Comparison of ENCODE assay signal across 14 cellular contexts in genomic region chr2:202035941-202036372, GRCh38. TPM values are rescaled to one million over a fixed set of nuclear protein-coding genes. Genes with fewer than 3 reads are reported as not detected.
DNase-seq lines count a peak whose midpoint lies in the region; ATAC-seq and TF ChIP-seq lines count a peak whose summit lies in the region.
"Had no signal": no experiment of that assay in that cellular context is flagged by ENCODE, and none has a peak within 500 bp of the region (broad histone marks: within the 10 kb centered on the region; RNA-seq: fewer than 3 reads in every experiment).

No MANE protein-coding gene starts in this region.

- no peak for TF ChIP-seq POLR2A in tibial nerve (IDR thresholded peaks at IDR 0.05)

- H3K36me3 ChIP-seq in ectodermal cell (ENCODE audit: control insufficient read depth, insufficient read depth, low read length), result peaks cover 20% of the 10 kb centered on the region
- no peaks in the 10 kb centered on the region for H3K36me3 ChIP-seq in lower lobe of right lung
- peaks cover 0 to 4% (median 0%) of the 10 kb centered on the region in 3 donors for H3K36me3 ChIP-seq in tibial nerve

- H3K4me1 ChIP-seq in ectodermal cell (ENCODE audit: control insufficient read depth, insufficient read depth, low read length) (peaks cover 19% of the 10 kb centered on the region), lower lobe of right lung (peaks cover 45% of the 10 kb centered on the region), tibial nerve (peaks cover 0 to 70% (median 21%) of the 10 kb centered on the region in 4 donors)

- no peaks in the 10 kb centered on the region for H3K9me3 ChIP-seq in ectodermal cell (ENCODE audit: control insufficient read depth, low read length)
- no peaks in the 10 kb centered on the region for H3K9me3 ChIP-seq in lower lobe of right lung
- no peaks in the 10 kb centered on the region for H3K9me3 ChIP-seq in tibial nerve

- no peak for TF ChIP-seq EP300 in tibial nerve (IDR thresholded peaks at IDR 0.05)

- H3K27ac ChIP-seq in ectodermal cell (ENCODE audit: insufficient read depth, low read depth, low read length, poor library complexity, severe bottlenecking) (peak overlapping the region; percentile 47), lower lobe of right lung (no peak overlapping the region), tibial nerve (peak overlapping the region in 1 of 4 donors; percentile 18)

- TF ChIP-seq CTCF in lower lobe of right lung (IDR thresholded peaks at IDR 0.05), result no peak
- TF ChIP-seq CTCF in tibial nerve (IDR thresholded peaks at IDR 0.05), result no peak

- intact Hi-C loops in lower lobe of right lung (cut with DNase I), result no loop called here

- peak overlapping the region; percentile 92 for H3K4me3 ChIP-seq in ectodermal cell (ENCODE audit: insufficient read depth, low read depth, low read length)
- H3K4me3 ChIP-seq in lower lobe of right lung, result peak overlapping the region; percentile 83
- H3K4me3 ChIP-seq in tibial nerve, result peak overlapping the region in 3 of 4 donors; percentile 64 to 88 (median 75)

- 10 to 12% methylated on average over 32 of the region's 32 CpGs for WGBS in ectodermal cell, 2 experiments
- 75 to 77% methylated on average over 32 of the region's 32 CpGs for WGBS in tibial nerve, 2 donors

- ATAC-seq in lower lobe of right lung, result no peak
- ATAC-seq in HG03045 (IDR thresholded peaks at IDR 0.05; ENCODE audit: unreplicated experiment), result no peak
- ATAC-seq: activated T-cell treated with anti-CD3 and anti-CD28 coated beads, Interleukin-2, amount 50 U/mL, for 72 hours; PC-3 had no signal

- peak; percentile 18 for DNase-seq in activated T-cell treated with anti-CD3 and anti-CD28 coated beads, Interleukin-2, amount 50 U/mL, for 1 hour
- no peak for DNase-seq in activated T-cell treated with anti-CD3 and anti-CD28 coated beads, Interleukin-2, amount 50 U/mL, for 48 hours
- DNase-seq in lower lobe of right lung (no peak), tibial nerve (ENCODE audit: low spot score in 2 of 2) (no peak), HPDE6-E6E7 (ENCODE audit: extremely low spot score) (no peak), COLO829 (ENCODE audit: low spot score) (no peak)
- DNase-seq: central memory CD4-positive, alpha-beta T cell; NCI-H1436; PC-3 had no signal

- H3K27me3 ChIP-seq in ectodermal cell (ENCODE audit: control insufficient read depth, insufficient read depth, low read length, poor library complexity, severe bottlenecking) (no peaks in the 10 kb centered on the region), lower lobe of right lung (ENCODE audit: low read depth) (peaks cover 30% of the 10 kb centered on the region), tibial nerve (peaks cover 0 to 4% of the 10 kb centered on the region in 2 donors)

RNA-seq across cellular contexts. Expression of gene FZD7, which starts 2.3 kb away (rescaled TPM):
- polyA plus RNA-seq in ectodermal cell (2013, experiment 1 of 4), result 229 TPM
- 222 TPM for polyA plus RNA-seq in ectodermal cell (2013, experiment 2 of 4)
- polyA plus RNA-seq in ectodermal cell (2013, experiment 3 of 4), result 189 TPM
- polyA plus RNA-seq in ectodermal cell (2013, experiment 4 of 4), result 191 TPM
- total RNA-seq in lower lobe of right lung (15.2 TPM), tibial nerve (10 to 100 TPM in 2 of 4 donors, 1 to 10 TPM in 2; 7.2 to 14.2 (median 11.1) TPM)

RNA-seq across cellular contexts. Expression of gene KIAA2012, which starts 37.1 kb away (rescaled TPM):
- polyA plus RNA-seq in ectodermal cell (2013, experiment 1 of 4), result not detected
- polyA plus RNA-seq in ectodermal cell (2013, experiment 2 of 4), result 0.12 TPM
- polyA plus RNA-seq in ectodermal cell (2013, experiment 3 of 4), result 0.11 TPM
- 0.08 TPM for polyA plus RNA-seq in ectodermal cell (2013, experiment 4 of 4)
- 2.8 TPM for total RNA-seq in lower lobe of right lung
- total RNA-seq in tibial nerve, result not detected
- total RNA-seq: activated T-cell treated with anti-CD3 and anti-CD28 coated beads, Interleukin-2, amount 50 U/mL, for 72 hours; myocyte; PC-3; subcutaneous adipose tissue had no signal
